1 cellular context compared by ENCODE assay signal in the genomic region with DNA sequence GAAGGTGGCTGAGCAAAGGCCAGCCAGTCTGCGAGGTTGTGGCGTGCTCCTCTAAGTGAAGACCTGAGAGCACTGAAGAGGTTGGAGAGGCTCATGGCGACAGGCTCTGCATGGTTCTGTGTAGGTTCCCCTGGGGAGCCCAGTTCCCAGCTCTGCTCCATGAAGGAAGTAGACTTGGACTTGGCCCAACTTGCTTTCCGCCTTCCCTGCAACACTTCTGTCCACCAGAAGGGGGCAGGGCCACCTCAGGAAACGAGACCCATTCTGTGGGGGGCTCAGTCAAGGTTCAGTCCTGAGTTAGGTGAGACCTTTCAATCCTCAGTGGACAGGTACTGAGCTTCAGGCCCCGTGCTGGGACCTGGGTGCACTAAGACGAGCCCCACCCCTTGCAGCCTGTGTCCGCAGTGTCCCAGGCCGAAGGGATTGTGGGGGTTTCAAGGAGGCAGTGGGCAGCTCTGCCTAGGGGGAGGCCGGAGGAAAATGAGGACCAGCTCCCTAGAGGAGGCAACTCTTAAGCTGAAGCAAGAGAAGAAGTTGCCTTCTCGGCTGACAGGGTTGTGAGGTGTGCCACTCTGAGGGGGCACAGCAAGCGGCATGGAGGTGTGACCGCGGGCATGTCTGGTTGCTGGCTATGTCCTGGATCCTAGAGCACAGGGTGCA.
TF ChIP-seq lines count a peak whose summit lies in the region.

No MANE protein-coding gene starts in this region.

TF ChIP-seq in HEK293, 187 proteins besides CTCF, POLR2A, EP300 and RAD21 (continued from another document):
- TF ChIP-seq, protein P1, sequence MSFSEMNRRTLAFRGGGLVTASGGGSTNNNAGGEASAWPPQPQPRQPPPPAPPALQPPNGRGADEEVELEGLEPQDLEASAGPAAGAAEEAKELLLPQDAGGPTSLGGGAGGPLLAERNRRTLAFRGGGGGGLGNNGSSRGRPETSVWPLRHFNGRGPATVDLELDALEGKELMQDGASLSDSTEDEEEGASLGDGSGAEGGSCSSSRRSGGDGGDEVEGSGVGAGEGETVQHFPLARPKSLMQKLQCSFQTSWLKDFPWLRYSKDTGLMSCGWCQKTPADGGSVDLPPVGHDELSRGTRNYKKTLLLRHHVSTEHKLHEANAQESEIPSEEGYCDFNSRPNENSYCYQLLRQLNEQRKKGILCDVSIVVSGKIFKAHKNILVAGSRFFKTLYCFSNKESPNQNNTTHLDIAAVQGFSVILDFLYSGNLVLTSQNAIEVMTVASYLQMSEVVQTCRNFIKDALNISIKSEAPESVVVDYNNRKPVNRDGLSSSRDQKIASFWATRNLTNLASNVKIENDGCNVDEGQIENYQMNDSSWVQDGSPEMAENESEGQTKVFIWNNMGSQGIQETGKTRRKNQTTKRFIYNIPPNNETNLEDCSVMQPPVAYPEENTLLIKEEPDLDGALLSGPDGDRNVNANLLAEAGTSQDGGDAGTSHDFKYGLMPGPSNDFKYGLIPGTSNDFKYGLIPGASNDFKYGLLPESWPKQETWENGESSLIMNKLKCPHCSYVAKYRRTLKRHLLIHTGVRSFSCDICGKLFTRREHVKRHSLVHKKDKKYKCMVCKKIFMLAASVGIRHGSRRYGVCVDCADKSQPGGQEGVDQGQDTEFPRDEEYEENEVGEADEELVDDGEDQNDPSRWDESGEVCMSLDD (tag by site-specific recombination; IDR thresholded peaks at IDR 0.05), result peak; percentile 34; the same call in 1 of the 2 replicates
- TF ChIP-seq ZFP37 (tag by site-specific recombination; IDR thresholded peaks at IDR 0.05) (no peak), GLIS1 (tag by site-specific recombination; IDR thresholded peaks at IDR 0.05) (peak; percentile 47), ZNF112 (tag by site-specific recombination; IDR thresholded peaks at IDR 0.05) (no peak), ZNF239 (tag by site-specific recombination; IDR thresholded peaks at IDR 0.05) (no peak), ZNF654 (tag by site-specific recombination; IDR thresholded peaks at IDR 0.05; ENCODE audit: low read depth) (peak; percentile 90), ZFP69B (tag by site-specific recombination; IDR thresholded peaks at IDR 0.05) (no peak), ZBTB8A (tag by site-specific recombination; IDR thresholded peaks at IDR 0.05) (no peak), GFI1B (tag by site-specific recombination; IDR thresholded peaks at IDR 0.05) (no peak), GLIS2 (tag by site-specific recombination; IDR thresholded peaks at IDR 0.05) (0 out of 2 replicates have a peak, but pooled peaks have one; percentile 26), ZNF2 (tag by site-specific recombination; IDR thresholded peaks at IDR 0.05) (0 out of 2 replicates have a peak, but pooled peaks have one; percentile 30), ZNF670 (tag by site-specific recombination; IDR thresholded peaks at IDR 0.05; ENCODE audit: low read depth) (no peak), ZNF692 (tag by site-specific recombination; IDR thresholded peaks at IDR 0.05) (0 out of 2 replicates have a peak, but pooled peaks have one; percentile 33), HOXD13 (CRISPR knock-in tag; IDR thresholded peaks at IDR 0.05; ENCODE audit: borderline replicate concordance) (no peak), ZNF701 (tag by site-specific recombination; IDR thresholded peaks at IDR 0.05) (no peak), ZSCAN18 (tag by site-specific recombination; IDR thresholded peaks at IDR 0.05) (no peak), ZBTB17 (tag by site-specific recombination; IDR thresholded peaks at IDR 0.05) (peak; percentile 38; the same call in 1 of the 2 replicates), IKZF3 (tag by site-specific recombination; IDR thresholded peaks at IDR 0.05) (peak; percentile 66), ZNF248 (tag by site-specific recombination; IDR thresholded peaks at IDR 0.05) (no peak), AEBP2 (tag by site-specific recombination; IDR thresholded peaks at IDR 0.05; ENCODE audit: borderline replicate concordance) (no peak)
- TF ChIP-seq, protein P2, sequence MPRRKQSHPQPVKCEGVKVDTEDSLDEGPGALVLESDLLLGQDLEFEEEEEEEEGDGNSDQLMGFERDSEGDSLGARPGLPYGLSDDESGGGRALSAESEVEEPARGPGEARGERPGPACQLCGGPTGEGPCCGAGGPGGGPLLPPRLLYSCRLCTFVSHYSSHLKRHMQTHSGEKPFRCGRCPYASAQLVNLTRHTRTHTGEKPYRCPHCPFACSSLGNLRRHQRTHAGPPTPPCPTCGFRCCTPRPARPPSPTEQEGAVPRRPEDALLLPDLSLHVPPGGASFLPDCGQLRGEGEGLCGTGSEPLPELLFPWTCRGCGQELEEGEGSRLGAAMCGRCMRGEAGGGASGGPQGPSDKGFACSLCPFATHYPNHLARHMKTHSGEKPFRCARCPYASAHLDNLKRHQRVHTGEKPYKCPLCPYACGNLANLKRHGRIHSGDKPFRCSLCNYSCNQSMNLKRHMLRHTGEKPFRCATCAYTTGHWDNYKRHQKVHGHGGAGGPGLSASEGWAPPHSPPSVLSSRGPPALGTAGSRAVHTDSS (tag by site-specific recombination; IDR thresholded peaks at IDR 0.05), result no peak
